11 cellular contexts compared by ENCODE assay signal in genomic region chr7:46145412-46145811, GRCh38.
DNase-seq lines count a peak whose midpoint lies in the region; ATAC-seq and TF ChIP-seq lines count a peak whose summit lies in the region.
"Had no signal": no experiment of that assay in that cellular context is flagged by ENCODE, and none has a peak within 500 bp of the region (broad histone marks: within the 10 kb centered on the region; RNA-seq: fewer than 3 reads in every experiment).

No MANE protein-coding gene starts in this region.

- no peaks in the 10 kb centered on the region for H3K4me1 ChIP-seq in cardiac muscle cell (ENCODE audit: low read depth)
- H3K4me1 ChIP-seq in left ventricle myocardium inferior, result peaks cover 16% of the 10 kb centered on the region

- H3K36me3 ChIP-seq in cardiac muscle cell, result no peaks in the 10 kb centered on the region
- H3K36me3 ChIP-seq in left ventricle myocardium inferior, result no peaks in the 10 kb centered on the region

- no peaks in the 10 kb centered on the region for H3K9me3 Mint-ChIP-seq in MCF 10A (ENCODE audit: unreplicated experiment)

- peak overlapping the region; percentile 77 for H3K27ac ChIP-seq in cardiac muscle cell
- H3K27ac ChIP-seq in left ventricle myocardium inferior (replicated peaks), result no peak overlapping the region

- H3K4me3 ChIP-seq in cardiac muscle cell, result no peak overlapping the region
- H3K4me3 ChIP-seq in left ventricle myocardium inferior, result no peak overlapping the region

- ATAC-seq in HG03280 (IDR thresholded peaks at IDR 0.05; ENCODE audit: unreplicated experiment) (no peak), HG02642 (IDR thresholded peaks at IDR 0.05; ENCODE audit: poor library complexity, unreplicated experiment) (no peak), GM21786 (IDR thresholded peaks at IDR 0.05; ENCODE audit: unreplicated experiment) (no peak), GM21390 (IDR thresholded peaks at IDR 0.05; ENCODE audit: unreplicated experiment) (no peak)
- ATAC-seq: esophagus mucosa had no signal

- intact Hi-C loops in left ventricle myocardium inferior (cut with micrococcal nuclease), result no loop called here
- intact Hi-C loops in MCF 10A (cut with micrococcal nuclease), result no loop called here

- POLR2A ChIA-PET in MCF 10A (lab: Yijun Ruan, JAX), result no interaction called here

- CTCF ChIA-PET in MCF 10A (lab: Yijun Ruan, JAX), result no interaction called here

- no peak overlapping the region for H3K4me3 Mint-ChIP-seq in MCF 10A (ENCODE audit: unreplicated experiment)
- H3K4me3 Mint-ChIP-seq: B cell, type B pancreatic cell had no signal

- peaks cover 38% of the 10 kb centered on the region for H3K4me1 Mint-ChIP-seq in MCF 10A (ENCODE audit: insufficient read depth, unreplicated experiment)
- H3K4me1 Mint-ChIP-seq: B cell had no signal

- peak overlapping the region; percentile 49 for H3K27ac Mint-ChIP-seq in MCF 10A (ENCODE audit: low read depth, unreplicated experiment)
- H3K27ac Mint-ChIP-seq: B cell, type B pancreatic cell had no signal

- TF ChIP-seq CTCF in cardiac muscle cell (IDR thresholded peaks at IDR 0.05; ENCODE audit: low read depth, low read length) (no peak), left ventricle myocardium inferior (IDR thresholded peaks at IDR 0.05; ENCODE audit: borderline replicate concordance) (no peak), MCF 10A (IDR thresholded peaks at IDR 0.05; ENCODE audit: unreplicated experiment) (no peak)

- BruUV-seq in MCF 10A (replicated peaks; lab: Mats Ljungman, UMichigan), result no TSS peak

- H3K9me3 ChIP-seq in cardiac muscle cell (ENCODE audit: low read depth), result no peaks in the 10 kb centered on the region
- no peaks in the 10 kb centered on the region for H3K9me3 ChIP-seq in left ventricle myocardium inferior (replicated peaks)

- peak; percentile 67 to 98 for DNase-seq in cardiac muscle cell (ENCODE audit: low read depth in 1 of 2, low spot score in 1 of 2)
- DNase-seq in left ventricle myocardium inferior, result no peak
- DNase-seq in MCF 10A (ENCODE audit: unreplicated experiment), result peak; percentile 89
- peak; percentile 100 for DNase-seq in kidney tubule cell (ENCODE audit: low spot score)

- H3K27me3 ChIP-seq in cardiac muscle cell, result no peaks in the 10 kb centered on the region
- no peaks in the 10 kb centered on the region for H3K27me3 ChIP-seq in left ventricle myocardium inferior (ENCODE audit: low read depth)

- no peaks in the 10 kb centered on the region for H3K36me3 Mint-ChIP-seq in MCF 10A (ENCODE audit: insufficient read depth, unreplicated experiment)
- H3K36me3 Mint-ChIP-seq: type B pancreatic cell had no signal

- no peaks in the 10 kb centered on the region for H3K27me3 Mint-ChIP-seq in MCF 10A (ENCODE audit: insufficient read depth, unreplicated experiment)
- H3K27me3 Mint-ChIP-seq: B cell, type B pancreatic cell had no signal
